ENCODE assay signal across 10 cellular contexts in genomic region chr7:149379625-149380024, GRCh38.
"Had no signal": no experiment of that assay in that cellular context is flagged by ENCODE, and none has a peak within 500 bp of the region (broad histone marks: within the 10 kb centered on the region; RNA-seq: fewer than 3 reads in every experiment).

No MANE protein-coding gene starts in this region.

- DNase-seq: GM23248, GOT3, H7, H9, HCEC 1CT, HFFc6 had no signal

- H3K4me1 ChIP-seq: HAP-1 had no signal

- H2AFZ ChIP-seq: GM23248, GM23338 had no signal

- FAIRE-seq: H1, H54 had no signal

- ATAC-seq: GM23338 had no signal

- H3K27ac ChIP-seq: GM23248 had no signal

- H3K36me3 ChIP-seq: HAP-1 had no signal

- H3K4me2 ChIP-seq: GM23338 had no signal

- H3K4me3 ChIP-seq: GM23248, GM23338, HAP-1 had no signal

- H3K9ac ChIP-seq: GM23248 had no signal
